In genomic region chr7:54166419-54166818, GRCh38 we compare ENCODE assay signal across 24 cellular contexts.
"Had no signal": no experiment of that assay in that cellular context is flagged by ENCODE, and none has a peak within 500 bp of the region (broad histone marks: within the 10 kb centered on the region; RNA-seq: fewer than 3 reads in every experiment).

No MANE protein-coding gene starts in this region.

- H3K27me3 ChIP-seq: foreskin keratinocyte, neural progenitor cell, stomach, transverse colon had no signal

- H3K4me1 ChIP-seq: foreskin keratinocyte, stomach, transverse colon had no signal

- H3K27ac ChIP-seq: foreskin keratinocyte, neural progenitor cell, ovary, stomach, thoracic aorta, transverse colon had no signal

- H3K4me3 ChIP-seq: lung, neural progenitor cell, ovary, stomach, thoracic aorta, transverse colon had no signal

- H3K9ac ChIP-seq: neural progenitor cell had no signal

- FAIRE-seq: endothelial cell of umbilical vein, kidney had no signal

- ATAC-seq: foreskin keratinocyte; left colon; left ventricle myocardium superior; natural killer cell treated with Interleukin-12 subunit alpha and Interleukin-12 subunit beta and Interleukin-15 and Interleukin-18, amount 100 ng/mL, for 72 hours; right cardiac atrium had no signal

- DNase-seq: effector CD4-positive, alpha-beta T cell; endodermal cell; erythroblast; foreskin keratinocyte; immature natural killer cell; kidney; left colon; left ventricle myocardium superior; mesenchymal stem cell; midbrain; nucleus accumbens; ovary; right cardiac atrium; small intestine; stimulated activated CD4-positive, alpha-beta T cell treated with anti-CD3 and anti-CD28 coated beads, Interleukin-12 subunit alpha, Interleukin-12 subunit beta, amount 100 ng/mL, for 4 hours; stimulated activated naive CD4-positive, alpha-beta T cell; stomach; substantia nigra; transverse colon had no signal

- H3K36me3 ChIP-seq: neural progenitor cell, ovary, stomach, thoracic aorta, transverse colon had no signal

- H2AFZ ChIP-seq: neural progenitor cell had no signal

- H3K9me3 ChIP-seq: ovary, thoracic aorta, transverse colon had no signal

- H3K4me2 ChIP-seq: neural progenitor cell had no signal
